Comparison of ENCODE assay signal across 1 cellular context in the genomic region with DNA sequence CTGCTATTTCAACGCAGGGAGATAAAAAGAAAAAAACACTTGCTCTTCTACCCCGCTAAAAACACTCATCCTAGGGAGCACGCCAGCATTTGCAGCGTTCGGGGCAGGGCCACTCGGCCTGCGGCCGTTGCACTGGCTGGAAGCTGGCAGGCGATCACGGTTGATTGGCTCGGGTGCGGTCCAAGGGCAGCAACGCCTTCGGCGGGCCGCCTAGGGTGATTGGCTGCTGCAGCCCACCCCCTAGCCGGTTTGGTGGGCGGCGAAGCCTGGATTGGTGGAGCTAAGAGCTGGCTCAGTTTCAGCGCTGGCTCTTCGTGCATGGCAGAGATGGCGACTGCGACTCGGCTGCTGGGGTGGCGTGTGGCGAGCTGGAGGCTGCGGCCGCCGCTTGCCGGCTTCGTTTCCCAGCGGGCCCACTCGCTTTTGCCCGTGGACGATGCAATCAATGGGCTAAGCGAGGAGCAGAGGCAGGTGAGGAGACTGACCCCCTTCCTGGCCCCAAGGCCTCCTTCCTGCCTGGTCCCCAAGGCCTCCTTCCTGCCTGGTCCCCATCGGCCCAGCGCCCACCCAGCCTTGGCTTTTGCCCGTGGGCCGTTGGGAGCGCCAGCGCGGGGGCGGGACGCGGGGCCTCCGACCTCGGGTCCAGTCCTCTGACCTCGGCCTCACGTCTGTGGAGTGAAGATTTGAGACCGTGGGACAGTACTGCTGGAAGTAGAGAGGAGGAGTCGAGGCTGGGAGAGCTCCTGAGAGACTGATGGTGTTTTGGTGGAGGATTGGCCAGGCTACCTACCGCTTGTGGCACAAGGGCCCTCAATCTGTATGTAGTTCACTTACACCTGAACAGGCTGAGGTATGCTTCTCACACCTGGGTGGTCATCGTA.
A peak's percentile ranks its signal among the peaks of the same experiment; 100 is the strongest.
TF ChIP-seq lines count a peak whose summit lies in the region.

Gene IVD, plus strand, starts transcription at position 295 of the 881 bp plus-strand sequence. Its CDS starts 33 bp downstream, at position 328.

TF ChIP-seq in HepG2, 621 proteins besides CTCF, POLR2A, EP300 and RAD21 (continued from another document and continues in another):
- TF ChIP-seq PRDM15 (CRISPR knock-in tag; IDR thresholded peaks at IDR 0.05) (no peak), KDM2A (CRISPR knock-in tag; IDR thresholded peaks at IDR 0.05; ENCODE audit: borderline replicate concordance, low read depth) (peak; percentile 82; the same call in 1 of the 2 replicates), ZBTB33 (CRISPR knock-in tag; IDR thresholded peaks at IDR 0.05) (no peak), E2F5 (CRISPR knock-in tag; conservative IDR thresholded peaks at IDR 0.05) (peak; percentile 55; the same call in 1 of the 2 replicates), ZGPAT (CRISPR knock-in tag; IDR thresholded peaks at IDR 0.05) (peak; percentile 77; the same call in 1 of the 2 replicates), ZMYM4 (CRISPR knock-in tag; IDR thresholded peaks at IDR 0.05) (peak; percentile 84), LCORL (IDR thresholded peaks at IDR 0.05) (no peak), LCORL (CRISPR knock-in tag; IDR thresholded peaks at IDR 0.05) (peak; percentile 20; the same call in 1 of the 2 replicates), ZNF850 (CRISPR knock-in tag; conservative IDR thresholded peaks at IDR 0.05) (no peak), MXD3 (CRISPR knock-in tag; IDR thresholded peaks at IDR 0.05) (0 out of 2 replicates have a peak, but pooled peaks have one; percentile 32), KLF11 (CRISPR knock-in tag; IDR thresholded peaks at IDR 0.05) (no peak), ZNF768 (CRISPR knock-in tag; IDR thresholded peaks at IDR 0.05) (peak; percentile 65; the same call in 1 of the 2 replicates), DNMT1 (CRISPR knock-in tag; IDR thresholded peaks at IDR 0.05) (peak; percentile 90), XBP1 (CRISPR knock-in tag; IDR thresholded peaks at IDR 0.05) (no peak), ZNF614 (CRISPR knock-in tag; IDR thresholded peaks at IDR 0.05; ENCODE audit: borderline replicate concordance) (peak; percentile 49; the same call in 1 of the 2 replicates), ZNF407 (CRISPR knock-in tag; IDR thresholded peaks at IDR 0.05; ENCODE audit: not compliant biosample characterization) (peak; percentile 63), BCL6 (CRISPR knock-in tag; IDR thresholded peaks at IDR 0.05) (peak; percentile 22; the same call in 1 of the 2 replicates)
- TF ChIP-seq, protein P1, sequence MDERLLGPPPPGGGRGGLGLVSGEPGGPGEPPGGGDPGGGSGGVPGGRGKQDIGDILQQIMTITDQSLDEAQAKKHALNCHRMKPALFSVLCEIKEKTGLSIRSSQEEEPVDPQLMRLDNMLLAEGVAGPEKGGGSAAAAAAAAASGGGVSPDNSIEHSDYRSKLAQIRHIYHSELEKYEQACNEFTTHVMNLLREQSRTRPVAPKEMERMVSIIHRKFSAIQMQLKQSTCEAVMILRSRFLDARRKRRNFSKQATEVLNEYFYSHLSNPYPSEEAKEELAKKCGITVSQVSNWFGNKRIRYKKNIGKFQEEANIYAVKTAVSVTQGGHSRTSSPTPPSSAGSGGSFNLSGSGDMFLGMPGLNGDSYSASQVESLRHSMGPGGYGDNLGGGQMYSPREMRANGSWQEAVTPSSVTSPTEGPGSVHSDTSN (CRISPR knock-in tag; IDR thresholded peaks at IDR 0.05), result peak; percentile 90
- TF ChIP-seq, protein P2, sequence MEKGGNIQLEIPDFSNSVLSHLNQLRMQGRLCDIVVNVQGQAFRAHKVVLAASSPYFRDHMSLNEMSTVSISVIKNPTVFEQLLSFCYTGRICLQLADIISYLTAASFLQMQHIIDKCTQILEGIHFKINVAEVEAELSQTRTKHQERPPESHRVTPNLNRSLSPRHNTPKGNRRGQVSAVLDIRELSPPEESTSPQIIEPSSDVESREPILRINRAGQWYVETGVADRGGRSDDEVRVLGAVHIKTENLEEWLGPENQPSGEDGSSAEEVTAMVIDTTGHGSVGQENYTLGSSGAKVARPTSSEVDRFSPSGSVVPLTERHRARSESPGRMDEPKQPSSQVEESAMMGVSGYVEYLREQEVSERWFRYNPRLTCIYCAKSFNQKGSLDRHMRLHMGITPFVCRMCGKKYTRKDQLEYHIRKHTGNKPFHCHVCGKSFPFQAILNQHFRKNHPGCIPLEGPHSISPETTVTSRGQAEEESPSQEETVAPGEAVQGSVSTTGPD (CRISPR knock-in tag; IDR thresholded peaks at IDR 0.05), result no peak
- TF ChIP-seq, protein P3, sequence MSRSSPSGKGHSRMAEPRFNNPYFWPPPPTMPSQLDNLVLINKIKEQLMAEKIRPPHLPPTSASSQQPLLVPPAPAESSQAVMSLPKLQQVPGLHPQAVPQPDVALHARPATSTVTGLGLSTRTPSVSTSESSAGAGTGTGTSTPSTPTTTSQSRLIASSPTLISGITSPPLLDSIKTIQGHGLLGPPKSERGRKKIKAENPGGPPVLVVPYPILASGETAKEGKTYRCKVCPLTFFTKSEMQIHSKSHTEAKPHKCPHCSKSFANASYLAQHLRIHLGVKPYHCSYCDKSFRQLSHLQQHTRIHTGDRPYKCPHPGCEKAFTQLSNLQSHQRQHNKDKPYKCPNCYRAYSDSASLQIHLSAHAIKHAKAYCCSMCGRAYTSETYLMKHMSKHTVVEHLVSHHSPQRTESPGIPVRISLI (CRISPR knock-in tag; IDR thresholded peaks at IDR 0.05; ENCODE audit: borderline replicate concordance), result peak; percentile 77; the same call in 1 of the 2 replicates
- TF ChIP-seq, protein P4, sequence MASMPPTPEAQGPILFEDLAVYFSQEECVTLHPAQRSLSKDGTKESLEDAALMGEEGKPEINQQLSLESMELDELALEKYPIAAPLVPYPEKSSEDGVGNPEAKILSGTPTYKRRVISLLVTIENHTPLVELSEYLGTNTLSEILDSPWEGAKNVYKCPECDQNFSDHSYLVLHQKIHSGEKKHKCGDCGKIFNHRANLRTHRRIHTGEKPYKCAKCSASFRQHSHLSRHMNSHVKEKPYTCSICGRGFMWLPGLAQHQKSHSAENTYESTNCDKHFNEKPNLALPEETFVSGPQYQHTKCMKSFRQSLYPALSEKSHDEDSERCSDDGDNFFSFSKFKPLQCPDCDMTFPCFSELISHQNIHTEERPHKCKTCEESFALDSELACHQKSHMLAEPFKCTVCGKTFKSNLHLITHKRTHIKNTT (CRISPR knock-in tag; IDR thresholded peaks at IDR 0.05), result no peak
- TF ChIP-seq, protein P5, sequence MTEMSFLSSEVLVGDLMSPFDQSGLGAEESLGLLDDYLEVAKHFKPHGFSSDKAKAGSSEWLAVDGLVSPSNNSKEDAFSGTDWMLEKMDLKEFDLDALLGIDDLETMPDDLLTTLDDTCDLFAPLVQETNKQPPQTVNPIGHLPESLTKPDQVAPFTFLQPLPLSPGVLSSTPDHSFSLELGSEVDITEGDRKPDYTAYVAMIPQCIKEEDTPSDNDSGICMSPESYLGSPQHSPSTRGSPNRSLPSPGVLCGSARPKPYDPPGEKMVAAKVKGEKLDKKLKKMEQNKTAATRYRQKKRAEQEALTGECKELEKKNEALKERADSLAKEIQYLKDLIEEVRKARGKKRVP (CRISPR knock-in tag; IDR thresholded peaks at IDR 0.05), result peak in 1 of 2 experiments; percentile 26; a peak in 1 of 4 replicates
